Comparison of ENCODE assay signal across 21 cellular contexts in genomic region chr16:57153841-57154240, GRCh38. TPM values are rescaled to one million over a fixed set of nuclear protein-coding genes. Genes with fewer than 3 reads are reported as not detected.
DNase-seq lines count a peak whose midpoint lies in the region; ATAC-seq and TF ChIP-seq lines count a peak whose summit lies in the region.
"Had no signal": no experiment of that assay in that cellular context is flagged by ENCODE, and none has a peak within 500 bp of the region (broad histone marks: within the 10 kb centered on the region; RNA-seq: fewer than 3 reads in every experiment).

No MANE protein-coding gene starts in this region.

- no peak overlapping the region for H4K91ac ChIP-seq in IMR-90 (ENCODE audit: insufficient read depth, low read depth, low read length)

- no peaks in the 10 kb centered on the region for H3K79me2 ChIP-seq in mammary epithelial cell (ENCODE audit: insufficient read depth, low read length)

- H3K9me1 ChIP-seq in IMR-90 (ENCODE audit: insufficient read depth, low read length) = peaks cover 9% of the 10 kb centered on the region; the same call in 1 of the 2 replicates

- WGBS in IMR-90 (ENCODE audit: extremely low coverage in 2 of 2, insufficient read length in 1 of 2), 2 experiments = no CpG with 5 or more reads among the region's 6 CpGs
- 90% methylated on average over 6 of the region's 6 CpGs for WGBS in mammary epithelial cell (ENCODE audit: low coverage, missing lambda C conversion rate)

- no peak overlapping the region for H2BK120ac ChIP-seq in IMR-90 (ENCODE audit: low read depth, low read length)

- H4K5ac ChIP-seq in IMR-90 (ENCODE audit: low read depth, low read length) = no peak overlapping the region

- no peak overlapping the region for H3K56ac ChIP-seq in IMR-90 (ENCODE audit: extremely low read depth, insufficient read depth, low read length)

- no peaks in the 10 kb centered on the region for H3K27me3 ChIP-seq in breast epithelium
- no peaks in the 10 kb centered on the region for H3K27me3 ChIP-seq in IMR-90 (ENCODE audit: control insufficient read depth, insufficient read depth, low read length)
- H3K27me3 ChIP-seq in mammary epithelial cell (ENCODE audit: insufficient read depth, low read length) = no peaks in the 10 kb centered on the region
- H3K27me3 ChIP-seq in neutrophil = no peaks in the 10 kb centered on the region

- H3K4me2 ChIP-seq in IMR-90 (ENCODE audit: low read depth, low read length) (no peak overlapping the region), mammary epithelial cell (ENCODE audit: insufficient read depth, low read depth, low read length) (no peak overlapping the region)

- no peak overlapping the region for H3K14ac ChIP-seq in IMR-90 (replicated peaks; ENCODE audit: low read depth, low read length)

- no peak overlapping the region for H3K27ac Mint-ChIP-seq in MCF 10A (ENCODE audit: low read depth, unreplicated experiment)
- H3K27ac Mint-ChIP-seq in nephron progenitor cell = no peak overlapping the region

- H3K9me3 Mint-ChIP-seq in MCF 10A (ENCODE audit: unreplicated experiment) = no peaks in the 10 kb centered on the region
- H3K9me3 Mint-ChIP-seq in nephron progenitor cell = no peaks in the 10 kb centered on the region

- no peak overlapping the region for H2BK20ac ChIP-seq in IMR-90 (ENCODE audit: low read depth, low read length)

- H2AK5ac ChIP-seq in IMR-90 (ENCODE audit: low read depth, low read length) = no peak overlapping the region

- no peak overlapping the region for H2AFZ ChIP-seq in IMR-90 (replicated peaks; ENCODE audit: low read length, poor library complexity)
- H2AFZ ChIP-seq in mammary epithelial cell (ENCODE audit: low read depth, low read length) = no peak overlapping the region

- H3K27ac ChIP-seq in breast epithelium (no peak overlapping the region), IMR-90 (ENCODE audit: insufficient read depth, low read length) (no peak overlapping the region), mammary epithelial cell (ENCODE audit: insufficient read depth, low read depth, low read length) (no peak overlapping the region), neutrophil (peak overlapping the region; percentile 4)
- H3K27ac ChIP-seq: C4-2B, SK-N-MC had no signal

- H3K27me3 Mint-ChIP-seq in MCF 10A (ENCODE audit: insufficient read depth, unreplicated experiment) (no peaks in the 10 kb centered on the region), nephron progenitor cell (ENCODE audit: low read depth, poor library complexity) (peaks cover 3% of the 10 kb centered on the region)

- BruUV-seq in MCF 10A (replicated peaks; lab: Mats Ljungman, UMichigan) = TSS peak; percentile 76
- TSS peak; percentile 82 for BruUV-seq in IMR-90 (replicated peaks; lab: Mats Ljungman, UMichigan)
- TSS peak; percentile 58 for BruUV-seq in mammary epithelial cell (replicated peaks; lab: Mats Ljungman, UMichigan)

- no peaks in the 10 kb centered on the region for H3K9me3 ChIP-seq in breast epithelium
- no peaks in the 10 kb centered on the region for H3K9me3 ChIP-seq in IMR-90 (ENCODE audit: control insufficient read depth, insufficient read depth, low read length)
- H3K9me3 ChIP-seq in mammary epithelial cell (replicated peaks; ENCODE audit: insufficient read depth, low read length) = no peaks in the 10 kb centered on the region
- no peaks in the 10 kb centered on the region for H3K9me3 ChIP-seq in neutrophil

- H3K4me1 ChIP-seq in breast epithelium (no peaks in the 10 kb centered on the region), IMR-90 (ENCODE audit: control insufficient read depth, insufficient read depth, low read length) (no peaks in the 10 kb centered on the region), mammary epithelial cell (ENCODE audit: insufficient read depth, low read length) (no peaks in the 10 kb centered on the region), neutrophil (ENCODE audit: control insufficient read depth in 1 of 2, insufficient read depth in 1 of 2, low read depth in 1 of 2, low read length in 1 of 2) (peaks cover 48 to 58% of the 10 kb centered on the region in 2 experiments)

- no peak overlapping the region for H2AK9ac ChIP-seq in IMR-90 (replicated peaks; ENCODE audit: low read depth, low read length, poor library complexity)

- DNase-seq in MCF 10A (ENCODE audit: unreplicated experiment) = no peak
- no peak for DNase-seq in breast epithelium (ENCODE audit: low spot score in 2 of 2)
- no peak for DNase-seq in IMR-90
- DNase-seq in mammary epithelial cell = no peak
- no peak for DNase-seq in nucleus accumbens (lab: John Stamatoyannopoulos, UW)
- DNase-seq in hippocampal formation (lab: John Stamatoyannopoulos, UW) = no peak
- no peak for DNase-seq in nephron progenitor cell
- DNase-seq: 8988T, AML-193, EL, GF-D8, KG1, NCI-H1105, NCI-H2081, NCI-H446, NCI-H526, RPMI8226, SHP77 treated with DMSO at 0.1 percent for 48 hours had no signal

- TF ChIP-seq CTCF in MCF 10A (IDR thresholded peaks at IDR 0.05; ENCODE audit: unreplicated experiment) (no peak), breast epithelium (IDR thresholded peaks at IDR 0.05) (no peak), IMR-90 (conservative IDR thresholded peaks at IDR 0.05; ENCODE audit: low read depth, low read length) (no peak), mammary epithelial cell (conservative IDR thresholded peaks at IDR 0.05 in 1 of 2, IDR thresholded peaks at IDR 0.05 in 1 of 2; ENCODE audit: extremely low read depth in 1 of 2, insufficient read depth in 1 of 2, low read depth in 1 of 2, low read length in 2 of 2) (no peak), neutrophil (IDR thresholded peaks at IDR 0.05) (no peak), nephron progenitor cell (IDR thresholded peaks at IDR 0.05) (no peak)

- intact Hi-C loops in MCF 10A (cut with micrococcal nuclease) = no loop called here
- intact Hi-C loops in breast epithelium (cut with DNase I; ENCODE audit: low total_unique reads) = no loop called here
- intact Hi-C loops in IMR-90 (cut with micrococcal nuclease) = no loop called here
- intact Hi-C loops in mammary epithelial cell (cut with micrococcal nuclease) = no loop called here

- H3K4me3 Mint-ChIP-seq in MCF 10A (ENCODE audit: unreplicated experiment) (no peak overlapping the region), nephron progenitor cell (no peak overlapping the region)

- peaks cover 7% of the 10 kb centered on the region for H3K36me3 ChIP-seq in breast epithelium
- H3K36me3 ChIP-seq in IMR-90 (ENCODE audit: control insufficient read depth, insufficient read depth, low read length) = peaks cover 47% of the 10 kb centered on the region
- H3K36me3 ChIP-seq in mammary epithelial cell (ENCODE audit: insufficient read depth, low read length) = peaks cover 14% of the 10 kb centered on the region
- peaks cover 48% of the 10 kb centered on the region for H3K36me3 ChIP-seq in neutrophil

- in situ Hi-C loops in IMR-90 (cut with MboI; ENCODE audit: low sequenced_read_pairs) (no loop called here), mammary epithelial cell (cut with MboI; ENCODE audit: low sequenced_read_pairs in 2 of 2) (no loop called here)

- no peaks in the 10 kb centered on the region for H3K4me1 Mint-ChIP-seq in MCF 10A (ENCODE audit: insufficient read depth, unreplicated experiment)
- peaks cover 29% of the 10 kb centered on the region for H3K4me1 Mint-ChIP-seq in nephron progenitor cell

- no peak overlapping the region for H2BK5ac ChIP-seq in IMR-90 (ENCODE audit: low read depth, low read length, poor library complexity, severe bottlenecking)

- ATAC-seq in IMR-90 (ENCODE audit: low read depth) = no peak

- no peak overlapping the region for H2BK15ac ChIP-seq in IMR-90 (ENCODE audit: low read depth, low read length)

- peaks cover 0 to 3% of the 10 kb centered on the region in 2 experiments; a peak in 1 of 4 replicates for H3K79me1 ChIP-seq in IMR-90 (ENCODE audit: low read depth in 1 of 2, low read length in 2 of 2)

- no peak for TF ChIP-seq RAD21 in IMR-90 (IDR thresholded peaks at IDR 0.05; ENCODE audit: low read length)

- CTCF ChIA-PET in MCF 10A (lab: Yijun Ruan, JAX) (interaction anchor here (0.6 kb wide), 1 partner anchor 16 kb away, joined by 4 read pairs; no protein-coding TSS in a partner anchor), IMR-90 (lab: Yijun Ruan, JAX) (no interaction called here), mammary epithelial cell (lab: Charles Lee; ENCODE audit: low non-redundant PET) (no interaction called here)

- dilution Hi-C loops in IMR-90 (cut with HindIII; ENCODE audit: low sequenced_read_pairs, unreplicated experiment) (no loop called here), mammary epithelial cell (cut with HindIII; ENCODE audit: low sequenced_read_pairs) (loop anchor here (5.0 kb wide), 1 partner anchor 77 kb away; no protein-coding TSS in a partner anchor)

- H4K20me1 ChIP-seq in IMR-90 (ENCODE audit: insufficient read depth, low read length) = no peaks in the 10 kb centered on the region
- H4K20me1 ChIP-seq in mammary epithelial cell (ENCODE audit: insufficient read depth, low read length) = no peaks in the 10 kb centered on the region

- no peak overlapping the region for H3K4ac ChIP-seq in IMR-90 (ENCODE audit: low read depth, low read length)

- POLR2A ChIA-PET in MCF 10A (lab: Yijun Ruan, JAX) (interaction anchor here (0.6 kb wide), 1 partner anchor 9 kb away, joined by 3 read pairs; no protein-coding TSS in a partner anchor), IMR-90 (lab: Charles Lee; ENCODE audit: unreplicated experiment) (no interaction called here)

- H3K18ac ChIP-seq in IMR-90 (ENCODE audit: low read depth, low read length) = no peak overlapping the region

- no peak overlapping the region for H4K8ac ChIP-seq in IMR-90 (ENCODE audit: low read depth in 2 of 2, low read length in 2 of 2)

- no peak overlapping the region for H3K23ac ChIP-seq in IMR-90 (ENCODE audit: low read depth, low read length)

- H3K9ac ChIP-seq in IMR-90 (ENCODE audit: low read depth, low read length) (no peak overlapping the region), mammary epithelial cell (ENCODE audit: insufficient read depth, low read length) (no peak overlapping the region)

- H3K4me3 ChIP-seq in breast epithelium (no peak overlapping the region), IMR-90 (ENCODE audit: insufficient read depth, low read depth, low read length) (no peak overlapping the region), mammary epithelial cell (replicated peaks in 1 of 3; ENCODE audit: insufficient read depth in 1 of 3, low read depth in 2 of 3, low read length in 3 of 3) (no peak overlapping the region), neutrophil (ENCODE audit: low read depth in 1 of 2, low read length in 1 of 2) (no peak overlapping the region)
- H3K4me3 ChIP-seq: SK-N-MC had no signal

- H3K36me3 Mint-ChIP-seq in MCF 10A (ENCODE audit: insufficient read depth, unreplicated experiment) (peaks cover 65% of the 10 kb centered on the region), nephron progenitor cell (ENCODE audit: low read depth) (peaks cover 74% of the 10 kb centered on the region)

- TF ChIP-seq POLR2A in breast epithelium (IDR thresholded peaks at IDR 0.05) (no peak), IMR-90 (IDR thresholded peaks at IDR 0.05; ENCODE audit: low read depth, low read length) (no peak)

RNA-seq across cellular contexts. Expression of gene PSME3IP1, which starts 32.0 kb away (rescaled TPM):
- total RNA-seq in MCF 10A (2022) (100 and 107 TPM in 2 replicates), breast epithelium (10 to 100 TPM; 64.8 to 81.4 (median 69.8) TPM), IMR-90 (2012; rRNA removed) (50.2 and 52.2 TPM in 2 replicates), mammary epithelial cell (10 to 100 TPM; 43.2 to 90.0 TPM)
- polyA plus RNA-seq in IMR-90 (2012; rRNA removed) (71.2 and 75.2 TPM in 2 replicates), mammary epithelial cell (64.8 TPM)
- polyA plus RNA-seq in IMR-90 (2012; cell fraction: cytosol; rRNA removed) = 53.6 and 57.9 TPM in 2 replicates
- polyA plus RNA-seq in IMR-90 (2012; cell fraction: nucleus; rRNA removed; ENCODE audit: low replicate concordance) = 78.1 and 104 TPM in 2 replicates
- polyA minus RNA-seq in mammary epithelial cell = 50.1 TPM

RNA-seq across cellular contexts. Expression of gene RSPRY1, which starts 32.3 kb away (rescaled TPM):
- total RNA-seq in MCF 10A (2022) = 55.9 and 62.0 TPM in 2 replicates
- 10 to 100 TPM; 26.4 to 52.4 (median 34.4) TPM for total RNA-seq in breast epithelium
- 59.2 and 62.2 TPM in 2 replicates for total RNA-seq in IMR-90 (2012; rRNA removed)
- 23.7 and 25.2 TPM in 2 replicates for polyA plus RNA-seq in IMR-90 (2012; rRNA removed)
- polyA plus RNA-seq in IMR-90 (2012; cell fraction: cytosol; rRNA removed) = 9.2 and 10.2 TPM in 2 replicates
- 10.3 and 29.1 TPM in 2 replicates for polyA plus RNA-seq in IMR-90 (2012; cell fraction: nucleus; rRNA removed; ENCODE audit: low replicate concordance)
- total RNA-seq in mammary epithelial cell = 10 to 100 TPM; 46.9 to 47.2 TPM
- polyA plus RNA-seq in mammary epithelial cell = 23.4 TPM
- 29.1 TPM for polyA minus RNA-seq in mammary epithelial cell
